ENCODE assay signal across 9 cellular contexts in genomic region chr1:160837558-160838205, GRCh38. TPM values are rescaled to one million over a fixed set of nuclear protein-coding genes. Genes with fewer than 3 reads are reported as not detected.
DNase-seq lines count a peak whose midpoint lies in the region; ATAC-seq and TF ChIP-seq lines count a peak whose summit lies in the region.
"Had no signal": no experiment of that assay in that cellular context is flagged by ENCODE, and none has a peak within 500 bp of the region (broad histone marks: within the 10 kb centered on the region; RNA-seq: fewer than 3 reads in every experiment).

No MANE protein-coding gene starts in this region.

- H3K4me3 Mint-ChIP-seq in activated CD4-positive, alpha-beta memory T cell treated with anti-CD3 and anti-CD28 coated beads, Interleukin-2, amount 10 ng/mL, durations not matched to agents 7 days and 5 days, result peak overlapping the region; percentile 52

- no peaks in the 10 kb centered on the region for H3K9me3 ChIP-seq in KOPT-K1 (ENCODE audit: insufficient read depth, low read length, poor library complexity, severe bottlenecking)

- peaks cover 53% of the 10 kb centered on the region for H3K4me1 Mint-ChIP-seq in activated CD4-positive, alpha-beta memory T cell treated with anti-CD3 and anti-CD28 coated beads, Interleukin-2, amount 10 ng/mL, durations not matched to agents 7 days and 5 days

- peak; percentile 73 for DNase-seq in GM10248 (ENCODE audit: extremely low spot score)
- peak; percentile 92 for DNase-seq in activated CD4-positive, alpha-beta memory T cell treated with anti-CD3 and anti-CD28 coated beads, Interleukin-2, amount 10 ng/mL, durations not matched to agents 7 days and 5 days
- peak; percentile 85 for DNase-seq in germinal center (ENCODE audit: low spot score)
- peak; percentile 47 to 73 (median 69) for DNase-seq in stimulated activated CD4-positive, alpha-beta T cell treated with anti-CD3 and anti-CD28 coated beads, TNF-alpha, amount 100 ng/mL, for 1 hour (ENCODE audit: low read depth in 3 of 3, low spot score in 1 of 3)
- no peak for DNase-seq in OCI-M2 (lab: John Stamatoyannopoulos, UW; ENCODE audit: unreplicated experiment)
- no peak for DNase-seq in NCI-H1417 treated with DMSO at 0.1 percent for 48 hours (lab: John Stamatoyannopoulos, UW)

- peak; percentile 41 for TF ChIP-seq CTCF in GM10248 (IDR thresholded peaks at IDR 0.05; ENCODE audit: control extremely low read depth, extremely low read depth, low read depth, missing control alignments)

- H3K36me3 ChIP-seq in KOPT-K1 (ENCODE audit: insufficient read depth, low read length), result peaks cover 23% of the 10 kb centered on the region

- peak; percentile 82 for ATAC-seq in GM21528 (IDR thresholded peaks at IDR 0.05; ENCODE audit: low FRiP score, unreplicated experiment)

- H3K27ac ChIP-seq in KOPT-K1 (ENCODE audit: low read depth, low read length, poor library complexity, severe bottlenecking), result peak overlapping the region; percentile 93

- H3K27me3 Mint-ChIP-seq in activated CD4-positive, alpha-beta memory T cell treated with anti-CD3 and anti-CD28 coated beads, Interleukin-2, amount 10 ng/mL, durations not matched to agents 7 days and 5 days, result no peaks in the 10 kb centered on the region

- no peaks in the 10 kb centered on the region for H3K9me3 Mint-ChIP-seq in activated CD4-positive, alpha-beta memory T cell treated with anti-CD3 and anti-CD28 coated beads, Interleukin-2, amount 10 ng/mL, durations not matched to agents 7 days and 5 days

- H3K36me3 Mint-ChIP-seq in activated CD4-positive, alpha-beta memory T cell treated with anti-CD3 and anti-CD28 coated beads, Interleukin-2, amount 10 ng/mL, durations not matched to agents 7 days and 5 days (ENCODE audit: low read depth), result no peaks in the 10 kb centered on the region

- POLR2A ChIA-PET in GM10248 (lab: Yijun Ruan, JAX), result no interaction called here
- POLR2A ChIA-PET in activated CD4-positive, alpha-beta memory T cell treated with anti-CD3 and anti-CD28 coated beads, Interleukin-2, amount 10 ng/mL, durations not matched to agents 7 days and 5 days (lab: Charles Lee), result interaction anchor here (0.8 to 3.6 kb wide), 31 partner anchors 9 to 575 kb away, joined by 3 to 46 read pairs (median 5); partner anchors contain the start of genes ARHGAP30, CD244, CD48 and DCAF8

- H3K27ac Mint-ChIP-seq in activated CD4-positive, alpha-beta memory T cell treated with anti-CD3 and anti-CD28 coated beads, Interleukin-2, amount 10 ng/mL, durations not matched to agents 7 days and 5 days, result peak overlapping the region; percentile 98

- CTCF ChIA-PET in GM10248 (lab: Yijun Ruan, JAX), result interaction anchor here (0.6 to 6.6 kb wide), 23 partner anchors 9 to 752 kb away, joined by 3 to 227 read pairs (median 4); partner anchors contain the start of genes CD244, ITLN1, ITLN2 and LY9
- CTCF ChIA-PET in activated CD4-positive, alpha-beta memory T cell treated with anti-CD3 and anti-CD28 coated beads, Interleukin-2, amount 10 ng/mL, durations not matched to agents 7 days and 5 days (lab: Charles Lee), result interaction anchor here (0.7 to 8.5 kb wide), 40 partner anchors 9 to 388 kb away, joined by 3 to 300 read pairs (median 5); partner anchors contain the start of genes CD244, CD48, ITLN1 and ITLN2

RNA-seq across cellular contexts. Expression of gene CD244, which starts 25.0 kb away (rescaled TPM):
- 1 to 10 TPM; 2.0 to 2.3 TPM for total RNA-seq in activated CD4-positive, alpha-beta memory T cell treated with anti-CD3 and anti-CD28 coated beads, Interleukin-2, amount 10 ng/mL, durations not matched to agents 7 days and 5 days
- total RNA-seq: lung microvascular endothelial cell had no signal

RNA-seq across cellular contexts. Expression of gene LY9, which starts 41.7 kb away (rescaled TPM):
- 10 to 100 TPM; 46.4 to 49.9 TPM for total RNA-seq in activated CD4-positive, alpha-beta memory T cell treated with anti-CD3 and anti-CD28 coated beads, Interleukin-2, amount 10 ng/mL, durations not matched to agents 7 days and 5 days
- total RNA-seq: lung microvascular endothelial cell had no signal

RNA-seq across cellular contexts. Expression of gene ITLN1, which starts 47.3 kb away (rescaled TPM):
- not detected for total RNA-seq in activated CD4-positive, alpha-beta memory T cell treated with anti-CD3 and anti-CD28 coated beads, Interleukin-2, amount 10 ng/mL, durations not matched to agents 7 days and 5 days
- total RNA-seq: lung microvascular endothelial cell had no signal

Comparison
In these comparisons a context has a peak if more than half of its experiments do, and no peak if none do; other contexts are left out.
1. DNase-seq: peak in GM10248 (single experiment), activated CD4-positive, alpha-beta memory T cell treated with anti-CD3 and anti-CD28 coated beads, Interleukin-2, amount 10 ng/mL, durations not matched to agents 7 days and 5 days (single experiment), germinal center (single experiment) and stimulated activated CD4-positive, alpha-beta T cell treated with anti-CD3 and anti-CD28 coated beads, TNF-alpha, amount 100 ng/mL, for 1 hour (3 of 3); none in OCI-M2 (single experiment) and NCI-H1417 treated with DMSO at 0.1 percent for 48 hours (single experiment).